In the genomic region with DNA sequence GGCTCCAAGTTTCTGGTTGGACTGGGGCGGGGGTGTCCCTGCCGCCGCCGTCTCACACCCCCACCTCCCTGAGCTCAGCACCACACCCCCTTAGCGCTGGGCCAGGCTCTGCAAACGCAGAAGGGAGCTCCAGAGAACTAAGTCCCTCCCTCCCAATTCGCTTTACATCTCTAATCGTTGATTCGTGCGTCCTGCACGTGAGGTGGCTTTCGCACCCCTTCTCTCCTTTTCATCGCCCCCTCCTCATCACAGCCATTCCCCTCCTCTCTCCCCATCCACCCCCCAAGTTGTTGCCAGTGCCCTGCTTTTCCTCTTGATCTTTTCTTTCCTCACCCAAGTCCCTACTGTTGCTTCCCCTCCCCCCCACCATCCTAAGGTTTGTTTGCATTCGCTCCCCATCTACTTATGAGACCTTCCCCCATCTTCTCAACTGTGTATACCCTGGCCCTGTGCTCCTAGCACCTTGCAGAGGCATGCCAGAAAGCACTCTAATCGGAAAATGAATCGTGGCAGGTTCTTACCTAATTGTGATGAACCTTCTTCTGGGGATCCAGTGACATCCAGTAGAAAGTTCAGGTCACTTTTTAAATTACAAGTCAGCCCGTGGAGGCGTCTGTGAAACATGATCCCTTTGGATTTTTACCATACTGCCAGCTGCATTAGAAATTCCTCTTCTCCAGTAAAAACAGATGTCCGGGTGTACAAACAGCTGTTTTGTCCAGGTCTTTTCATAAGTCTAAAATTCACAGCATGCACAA, we compare ENCODE assay signal across 8 cellular contexts. TPM values are rescaled to one million over a fixed set of nuclear protein-coding genes. Genes with fewer than 3 reads are reported as not detected.
DNase-seq lines count a peak whose midpoint lies in the region; ATAC-seq and TF ChIP-seq lines count a peak whose summit lies in the region.

No MANE protein-coding gene starts in this region.

- peaks cover 66% of the 10 kb centered on the region for H3K4me1 Mint-ChIP-seq in nephron

- H3K27ac Mint-ChIP-seq in nephron: peak overlapping the region; percentile 89 to 97 (median 92)

- H3K36me3 Mint-ChIP-seq in nephron (ENCODE audit: low read depth): no peaks in the 10 kb centered on the region

- no peak for TF ChIP-seq CTCF in nephron (IDR thresholded peaks at IDR 0.05; ENCODE audit: unreplicated experiment in 3 of 3)

- H3K4me1 ChIP-seq in SJSA1 (replicated peaks): peaks cover 14% of the 10 kb centered on the region

- peak overlapping the region; percentile 53 for H3K4me3 ChIP-seq in Jurkat, Clone E6-1 (ENCODE audit: low read length)
- peak overlapping the region; percentile 100 for H3K4me3 ChIP-seq in SJSA1

- peaks cover 24% of the 10 kb centered on the region for H3K36me3 ChIP-seq in SJSA1

- peak; percentile 63 for DNase-seq in GM03348 (ENCODE audit: low spot score)
- peak; percentile 82 for DNase-seq in Jurkat, Clone E6-1 (ENCODE audit: low read depth, low spot score)
- no peak for DNase-seq in SJSA1 (ENCODE audit: low read depth in 1 of 2, low spot score in 2 of 2)
- peak; percentile 64 for DNase-seq in epidermal melanocyte (ENCODE audit: insufficient read length, low spot score)
- no peak for DNase-seq in cerebellar cortex (ENCODE audit: low spot score)
- DNase-seq in putamen (ENCODE audit: low spot score): no peak

- H3K27me3 Mint-ChIP-seq in nephron (ENCODE audit: low read depth): no peaks in the 10 kb centered on the region

- H3K4me3 Mint-ChIP-seq in nephron: peak overlapping the region; percentile 93 to 95 (median 94)

- ATAC-seq in GM21447 (IDR thresholded peaks at IDR 0.05; ENCODE audit: unreplicated experiment): no peak

- no peak overlapping the region for H3K27ac ChIP-seq in SJSA1

- peaks cover 8% of the 10 kb centered on the region for H3K9me3 ChIP-seq in SJSA1 (replicated peaks)

- H3K9me3 Mint-ChIP-seq in nephron: no peaks in the 10 kb centered on the region

- no peaks in the 10 kb centered on the region for H3K27me3 ChIP-seq in SJSA1 (replicated peaks)

RNA-seq across cellular contexts. Expression of a gene that starts 0.6 kb away (rescaled TPM):
- polyA plus RNA-seq in Jurkat, Clone E6-1 (2012; ENCODE audit: insufficient read depth, insufficient read length): 22.7 TPM
- 121 and 152 TPM in 2 replicates for total RNA-seq in SJSA1 (2014; rRNA removed; shearing (Covaris generic))

Comparison
In these comparisons a context has a peak if more than half of its experiments do, and no peak if none do; other contexts are left out.
1. DNase-seq: peak in GM03348 (single experiment), Jurkat, Clone E6-1 (single experiment) and epidermal melanocyte (single experiment); none in SJSA1 (0 of 2), cerebellar cortex (single experiment) and putamen (single experiment).